In the genomic region with DNA sequence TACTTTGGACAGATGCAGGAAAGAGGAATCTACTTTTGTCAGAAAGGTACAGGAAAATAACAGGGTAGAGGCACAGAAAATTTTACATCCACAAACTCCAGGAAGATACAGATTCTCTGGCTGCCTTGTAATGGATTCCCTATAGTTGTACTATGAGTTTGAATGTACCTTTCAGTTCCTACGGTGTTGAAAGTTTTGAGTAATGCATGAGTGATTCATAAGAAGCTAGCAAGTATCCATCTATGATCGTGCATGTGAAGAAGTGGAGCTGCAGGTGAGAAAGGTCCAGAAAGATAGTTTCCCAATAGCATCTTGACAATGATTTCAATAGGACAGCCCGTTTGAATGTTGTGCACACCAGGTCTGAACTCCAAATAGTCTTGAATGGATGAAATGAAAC, we compare ENCODE assay signal across 21 cellular contexts.
"Had no signal": no experiment of that assay in that cellular context is flagged by ENCODE, and none has a peak within 500 bp of the region (broad histone marks: within the 10 kb centered on the region; RNA-seq: fewer than 3 reads in every experiment).

No MANE protein-coding gene starts in this region.

- H3K4me3 ChIP-seq: MG63, SJCRH30 had no signal

- H3K27me3 ChIP-seq: MG63, SJCRH30 had no signal

- ATAC-seq: Panc1, PC-3, Right ventricle myocardium inferior, SK-N-SH treated with all-trans-retinoic acid at 6 μM for 48 hours had no signal

- H3K27ac ChIP-seq: RWPE1, SJCRH30 had no signal

- H3K4me1 ChIP-seq: SJCRH30 had no signal

- DNase-seq: KBM-7, MG63, NCI-H1092, NCI-H1105 treated with DMSO at 0.1 percent for 48 hours, NCI-H1417 treated with DMSO at 0.1 percent for 48 hours, NCI-H146, NCI-H1694 treated with DMSO at 0.1 percent for 48 hours, NCI-H1930, NCI-H2081, NCI-H2107, NCI-H2227 treated with DMSO at 0.1 percent for 48 hours, NCI-H524, NCI-H526 treated with DMSO at 0.1 percent for 48 hours, NCI-H748 treated with DMSO at 0.1 percent for 48 hours, PC-3, SHP77 treated with DMSO at 0.1 percent for 48 hours, SJCRH30 had no signal

- H3K36me3 ChIP-seq: MG63, SJCRH30 had no signal

- H3K9me3 ChIP-seq: MG63, SJCRH30 had no signal
